In the genomic region with DNA sequence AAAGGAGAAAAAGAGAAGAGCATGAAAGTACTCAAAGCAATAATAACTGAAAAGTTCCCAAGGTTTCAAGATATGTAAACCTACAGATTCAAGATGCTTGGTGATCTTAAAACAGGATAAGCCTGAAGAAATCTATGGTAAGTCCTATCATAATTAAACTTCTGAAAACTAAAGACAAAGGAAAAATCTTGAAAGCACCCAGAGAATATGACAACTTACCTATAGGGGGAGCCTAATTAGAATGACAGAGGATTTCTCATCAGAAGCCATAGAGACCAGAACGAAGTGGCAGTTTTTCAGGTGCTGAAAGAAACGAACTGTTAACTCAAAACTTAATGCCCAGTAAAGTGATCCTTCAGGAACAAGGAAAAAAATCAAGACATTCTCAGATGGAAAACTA, we compare ENCODE assay signal across 10 cellular contexts. TPM values are rescaled to one million over a fixed set of nuclear protein-coding genes. Genes with fewer than 3 reads are reported as not detected.
A peak's percentile ranks its signal among the peaks of the same experiment; 100 is the strongest.
DNase-seq lines count a peak whose midpoint lies in the region; ATAC-seq, FAIRE-seq and TF ChIP-seq lines count a peak whose summit lies in the region.
"Had no signal": no experiment of that assay in that cellular context is flagged by ENCODE, and none has a peak within 500 bp of the region (broad histone marks: within the 10 kb centered on the region; RNA-seq: fewer than 3 reads in every experiment).

No MANE protein-coding gene starts in this region.

- H3K18ac ChIP-seq in IMR-90 (ENCODE audit: low read depth, low read length), result no peak overlapping the region

- no peak overlapping the region for H2AK5ac ChIP-seq in IMR-90 (ENCODE audit: low read depth, low read length)

- H3K9ac ChIP-seq in IMR-90 (ENCODE audit: low read depth, low read length), result no peak overlapping the region
- no peak overlapping the region for H3K9ac ChIP-seq in SU-DHL-6 (ENCODE audit: low read length)

- peaks cover 0 to 7% (median 4%) of the 10 kb centered on the region in 5 donors for H3K9me3 Mint-ChIP-seq in CD8-positive, alpha-beta memory T cell

- H4K20me1 ChIP-seq in IMR-90 (ENCODE audit: insufficient read depth, low read length), result no peaks in the 10 kb centered on the region
- H4K20me1 ChIP-seq in SU-DHL-6 (ENCODE audit: low read depth, low read length), result no peaks in the 10 kb centered on the region

- FAIRE-seq in D721Med (lab: Jason Lieb, UNC), result no peak

- no TSS peak for BruUV-seq in IMR-90 (replicated peaks; lab: Mats Ljungman, UMichigan)

- no peak overlapping the region for H3K4me2 ChIP-seq in IMR-90 (ENCODE audit: low read depth, low read length)
- no peak overlapping the region for H3K4me2 ChIP-seq in SU-DHL-6 (ENCODE audit: low read depth, low read length, poor library complexity, severe bottlenecking)

- H2AK9ac ChIP-seq in IMR-90 (replicated peaks; ENCODE audit: low read depth, low read length, poor library complexity), result no peak overlapping the region

- H3K14ac ChIP-seq in IMR-90 (replicated peaks; ENCODE audit: low read depth, low read length), result no peak overlapping the region

- no peaks in the 10 kb centered on the region for H3K79me1 ChIP-seq in IMR-90 (ENCODE audit: low read depth in 1 of 2, low read length in 2 of 2)

- ATAC-seq in IMR-90 (ENCODE audit: low read depth) (no peak), HG02970 (IDR thresholded peaks at IDR 0.05; ENCODE audit: low FRiP score, unreplicated experiment) (no peak)

- no peak overlapping the region for H2AFZ ChIP-seq in IMR-90 (replicated peaks; ENCODE audit: low read length, poor library complexity)
- no peak overlapping the region for H2AFZ ChIP-seq in SU-DHL-6 (ENCODE audit: low read depth, low read length, severe bottlenecking)

- TF ChIP-seq CTCF in D721Med (IDR thresholded peaks at IDR 0.05; ENCODE audit: insufficient read depth, missing control alignments) (peak; percentile 19), IMR-90 (conservative IDR thresholded peaks at IDR 0.05; ENCODE audit: low read depth, low read length) (peak; percentile 40), SU-DHL-6 (IDR thresholded peaks at IDR 0.05; ENCODE audit: insufficient read depth, low read length, poor library complexity, severe bottlenecking) (peak; percentile 19)

- no peak for TF ChIP-seq POLR2A in IMR-90 (IDR thresholded peaks at IDR 0.05; ENCODE audit: low read depth, low read length)

- H3K4me1 Mint-ChIP-seq in CD8-positive, alpha-beta memory T cell, result no peaks in the 10 kb centered on the region
- H3K4me1 Mint-ChIP-seq: naive B cell had no signal

- peaks cover 0 to 2% (median 0%) of the 10 kb centered on the region in 3 donors for H3K36me3 Mint-ChIP-seq in CD8-positive, alpha-beta memory T cell

- H3K9me1 ChIP-seq in IMR-90 (ENCODE audit: insufficient read depth, low read length), result no peaks in the 10 kb centered on the region

- H4K5ac ChIP-seq in IMR-90 (ENCODE audit: low read depth, low read length), result no peak overlapping the region

- in situ Hi-C loops in IMR-90 (cut with MboI; ENCODE audit: low sequenced_read_pairs), result no loop called here

- H3F3A ChIP-seq in SU-DHL-6 (ENCODE audit: insufficient read depth), result no peaks in the 10 kb centered on the region

- POLR2A ChIA-PET in IMR-90 (lab: Charles Lee; ENCODE audit: unreplicated experiment), result no interaction called here
- POLR2A ChIA-PET in CD8-positive, alpha-beta memory T cell (lab: Charles Lee), result no interaction called here

- no peak overlapping the region for H3K4me3 Mint-ChIP-seq in CD8-positive, alpha-beta memory T cell
- H3K4me3 Mint-ChIP-seq: naive B cell had no signal

- H3K27ac Mint-ChIP-seq in CD8-positive, alpha-beta memory T cell, result no peak overlapping the region
- H3K27ac Mint-ChIP-seq: naive B cell had no signal

- no peak overlapping the region for H3K4me3 ChIP-seq in IMR-90 (ENCODE audit: insufficient read depth, low read depth, low read length)
- no peak overlapping the region for H3K4me3 ChIP-seq in SU-DHL-6 (ENCODE audit: insufficient read depth, low read length, poor library complexity, severe bottlenecking)
- H3K4me3 ChIP-seq in CD8-positive, alpha-beta memory T cell (ENCODE audit: low read length), result no peak overlapping the region

- H3K4me1 ChIP-seq in IMR-90 (ENCODE audit: control insufficient read depth, insufficient read depth, low read length), result no peaks in the 10 kb centered on the region
- no peaks in the 10 kb centered on the region for H3K4me1 ChIP-seq in CD8-positive, alpha-beta memory T cell (ENCODE audit: insufficient read depth, low read length)

- intact Hi-C loops in IMR-90 (cut with micrococcal nuclease), result no loop called here

- H3K9me2 ChIP-seq in SU-DHL-6 (replicated peaks; ENCODE audit: insufficient read depth, low read length), result no peaks in the 10 kb centered on the region

- H3K79me2 ChIP-seq in SU-DHL-6 (ENCODE audit: insufficient read depth, low read length), result no peaks in the 10 kb centered on the region

- no peak overlapping the region for H2BK120ac ChIP-seq in IMR-90 (ENCODE audit: low read depth, low read length)

- H4K8ac ChIP-seq in IMR-90 (ENCODE audit: low read depth in 2 of 2, low read length in 2 of 2), result no peak overlapping the region

- H4K91ac ChIP-seq in IMR-90 (ENCODE audit: insufficient read depth, low read depth, low read length), result no peak overlapping the region

- H3K36me3 ChIP-seq in IMR-90 (ENCODE audit: control insufficient read depth, insufficient read depth, low read length) (no peaks in the 10 kb centered on the region), SU-DHL-6 (ENCODE audit: low read length) (no peaks in the 10 kb centered on the region)
- H3K36me3 ChIP-seq in CD8-positive, alpha-beta memory T cell (ENCODE audit: insufficient read depth, low read length), result no peaks in the 10 kb centered on the region

- H2BK15ac ChIP-seq in IMR-90 (ENCODE audit: low read depth, low read length), result no peak overlapping the region

- H3K23ac ChIP-seq in IMR-90 (ENCODE audit: low read depth, low read length), result no peak overlapping the region

- WGBS in IMR-90 (ENCODE audit: extremely low coverage in 2 of 2, insufficient read length in 1 of 2), 2 experiments, result no CpG with 5 or more reads among the region's 2 CpGs

- DNase-seq in D721Med (ENCODE audit: insufficient read length, low spot score) (no peak), IMR-90 (no peak), kidney tubule cell (ENCODE audit: low spot score) (peak; percentile 37), NCI-H146 (lab: John Stamatoyannopoulos, UW) (no peak)
- no peak for DNase-seq in CD8-positive, alpha-beta memory T cell
- DNase-seq in activated CD8-positive, alpha-beta memory T cell treated with anti-CD3 and anti-CD28 coated beads for 24 hours, result no peak
- DNase-seq: naive B cell, NCI-H345 had no signal

- H2BK5ac ChIP-seq in IMR-90 (ENCODE audit: low read depth, low read length, poor library complexity, severe bottlenecking), result no peak overlapping the region

- CTCF ChIA-PET in IMR-90 (lab: Yijun Ruan, JAX), result no interaction called here
- CTCF ChIA-PET in CD8-positive, alpha-beta memory T cell (lab: Charles Lee), result no interaction called here

- H3K27me3 Mint-ChIP-seq in CD8-positive, alpha-beta memory T cell, result peaks cover 16 to 77% of the 10 kb centered on the region in 2 donors

- H2BK20ac ChIP-seq in IMR-90 (ENCODE audit: low read depth, low read length), result no peak overlapping the region

- H3K27me3 ChIP-seq in IMR-90 (ENCODE audit: control insufficient read depth, insufficient read depth, low read length) (no peaks in the 10 kb centered on the region), SU-DHL-6 (ENCODE audit: low read length) (no peaks in the 10 kb centered on the region)
- no peaks in the 10 kb centered on the region for H3K27me3 ChIP-seq in CD8-positive, alpha-beta memory T cell (ENCODE audit: insufficient read depth, low read length, poor library complexity, severe bottlenecking)

- H3K27ac ChIP-seq in IMR-90 (ENCODE audit: insufficient read depth, low read length) (no peak overlapping the region), SU-DHL-6 (ENCODE audit: low read depth, low read length) (no peak overlapping the region)
- H3K27ac ChIP-seq in CD8-positive, alpha-beta memory T cell (ENCODE audit: low read depth, low read length), result no peak overlapping the region

- no peak for TF ChIP-seq RAD21 in IMR-90 (IDR thresholded peaks at IDR 0.05; ENCODE audit: low read length)

- H3K4ac ChIP-seq in IMR-90 (ENCODE audit: low read depth, low read length), result no peak overlapping the region

- no peaks in the 10 kb centered on the region for H3K9me3 ChIP-seq in IMR-90 (ENCODE audit: control insufficient read depth, insufficient read depth, low read length)
- no peaks in the 10 kb centered on the region for H3K9me3 ChIP-seq in SU-DHL-6 (ENCODE audit: insufficient read depth, low read length)
- H3K9me3 ChIP-seq in CD8-positive, alpha-beta memory T cell (ENCODE audit: low read length), result no peaks in the 10 kb centered on the region

- dilution Hi-C loops in IMR-90 (cut with HindIII; ENCODE audit: low sequenced_read_pairs, unreplicated experiment), result no loop called here

- no peak overlapping the region for H3K56ac ChIP-seq in IMR-90 (ENCODE audit: extremely low read depth, insufficient read depth, low read length)

TF ChIP-seq in IMR-90, 13 proteins besides CTCF, POLR2A, EP300 and RAD21:
- TF ChIP-seq SMC3 (IDR thresholded peaks at IDR 0.05; ENCODE audit: low read depth, low read length), result no peak

RNA-seq across cellular contexts. Expression of a gene that starts 59.7 kb away (rescaled TPM):
- total RNA-seq in IMR-90 (2012; rRNA removed), result 0.83 and 1.1 TPM in 2 replicates
- polyA plus RNA-seq in IMR-90 (2012; rRNA removed), result 0.46 and 0.80 TPM in 2 replicates
- polyA plus RNA-seq in IMR-90 (2012; cell fraction: cytosol; rRNA removed), result 0.17 and 0.25 TPM in 2 replicates
- 0.45 and 1.1 TPM in 2 replicates for polyA plus RNA-seq in IMR-90 (2012; cell fraction: nucleus; rRNA removed; ENCODE audit: low replicate concordance)
- not detected for total RNA-seq in CD8-positive, alpha-beta memory T cell
- not detected for polyA plus RNA-seq in CD8-positive, alpha-beta memory T cell
